9 cellular contexts compared by ENCODE assay signal in genomic region chr9:116888066-116888465, GRCh38.
"Had no signal": no experiment of that assay in that cellular context is flagged by ENCODE, and none has a peak within 500 bp of the region (broad histone marks: within the 10 kb centered on the region; RNA-seq: fewer than 3 reads in every experiment).

No MANE protein-coding gene starts in this region.

- H3K4me3 Mint-ChIP-seq: GM23338, H9, HFFc6 had no signal

- H3K27ac Mint-ChIP-seq: H9, HFFc6 had no signal

- H2AFZ ChIP-seq: GM23248, GM23338 had no signal

- H3K9me3 ChIP-seq: HAP-1 had no signal

- H3K9ac ChIP-seq: GM23248 had no signal

- H3K4me3 ChIP-seq: GM23248, GM23338, HAP-1 had no signal

- DNase-seq: GM23248, GOT3, H7, H9, HCEC 1CT, HFFc6 had no signal

- ATAC-seq: GM23338, HCT116 had no signal

- H3K36me3 ChIP-seq: HAP-1 had no signal

- H3K4me1 ChIP-seq: HAP-1 had no signal

- H3K9me3 Mint-ChIP-seq: GM23338, H9 had no signal

- H3K4me2 ChIP-seq: GM23338 had no signal

- H3K27ac ChIP-seq: GM23248 had no signal
